8 cellular contexts compared by ENCODE assay signal in the genomic region with DNA sequence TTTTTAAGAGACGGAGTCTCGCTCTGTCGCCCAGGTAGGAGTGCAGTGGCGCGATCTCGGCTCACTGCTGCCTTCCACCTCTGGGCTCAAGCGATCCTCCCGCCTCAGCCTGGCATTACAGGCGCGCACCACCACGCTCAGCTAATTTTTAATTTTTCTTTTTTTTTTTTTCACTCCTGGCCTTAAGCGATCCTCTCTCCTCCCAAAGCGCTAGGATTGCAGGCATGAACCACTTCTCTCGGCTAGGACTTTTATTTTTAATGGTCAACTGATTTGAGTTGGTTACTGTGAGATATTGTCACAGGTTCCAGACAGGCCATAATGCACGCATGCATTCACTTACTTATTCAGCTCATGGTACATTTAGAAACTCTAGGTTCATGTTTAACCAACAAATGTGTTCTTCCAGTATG. TPM values are rescaled to one million over a fixed set of nuclear protein-coding genes. Genes with fewer than 3 reads are reported as not detected.
DNase-seq lines count a peak whose midpoint lies in the region; ATAC-seq, FAIRE-seq and TF ChIP-seq lines count a peak whose summit lies in the region.

No MANE protein-coding gene starts in this region.

- H3K9ac ChIP-seq in KMS-11: peak overlapping the region; percentile 98; the same call in 1 of the 2 replicates

- H3K4me2 ChIP-seq in KMS-11: peak overlapping the region; percentile 45

- H3K4me1 ChIP-seq in KMS-11 (ENCODE audit: low read depth, poor library complexity, severe bottlenecking) (peaks cover 16% of the 10 kb centered on the region), pancreas (peaks cover 0 to 5% (median 0%) of the 10 kb centered on the region in 3 donors)

- H3K27me3 Mint-ChIP-seq in effector memory CD8-positive, alpha-beta T cell: no peaks in the 10 kb centered on the region

- peak; percentile 25 for ATAC-seq in GM19372 (IDR thresholded peaks at IDR 0.05; ENCODE audit: low read depth, unreplicated experiment)
- ATAC-seq in effector memory CD8-positive, alpha-beta T cell (replicated peaks): no peak
- peak in 3 of 4 donors; percentile 19 to 38 (median 36) for ATAC-seq in pancreas

- H3K27ac ChIP-seq in KMS-11 (peak overlapping the region; percentile 97), pancreas (peak overlapping the region; percentile 85 to 95 (median 91))

- no peak for FAIRE-seq in pancreas (lab: Jason Lieb, UNC)

- no peaks in the 10 kb centered on the region for H3K9me3 ChIP-seq in pancreas

- TF ChIP-seq CTCF in KMS-11 (conservative IDR thresholded peaks at IDR 0.05; ENCODE audit: low read depth, low read length): no peak
- no peak for TF ChIP-seq CTCF in pancreas (IDR thresholded peaks at IDR 0.05)

- H4K20me1 ChIP-seq in KMS-11 (ENCODE audit: insufficient read depth): no peaks in the 10 kb centered on the region

- WGBS in pancreas, 2 donors: 7 to 10% methylated on average over 15 of the region's 15 CpGs

- peak overlapping the region; percentile 78 for H2AFZ ChIP-seq in KMS-11 (ENCODE audit: low read depth)

- H3K27ac Mint-ChIP-seq in effector memory CD8-positive, alpha-beta T cell: peak overlapping the region; percentile 96 to 97

- no peak overlapping the region for H3K4me3 ChIP-seq in KMS-11 (IDR thresholded peaks at IDR 0.05; ENCODE audit: insufficient read depth, low read depth, low read length)
- peak overlapping the region; percentile 55 to 82 (median 73) for H3K4me3 ChIP-seq in pancreas

- H3K9me3 Mint-ChIP-seq in effector memory CD8-positive, alpha-beta T cell: no peaks in the 10 kb centered on the region

- H3K79me2 ChIP-seq in KMS-11 (ENCODE audit: insufficient read depth, low read depth): peaks cover 25% of the 10 kb centered on the region

- H3K27me3 ChIP-seq in KMS-11 (ENCODE audit: insufficient read depth, low read depth) (no peaks in the 10 kb centered on the region), pancreas (no peaks in the 10 kb centered on the region)

- DNase-seq in effector memory CD8-positive, alpha-beta T cell: no peak
- no peak for DNase-seq in pancreas
- no peak for DNase-seq in stimulated activated CD4-positive, alpha-beta T cell treated with anti-CD3 and anti-CD28 coated beads, Interleukin-4, amount 100 ng/mL, for 4 hours
- no peak for DNase-seq in NCI-H2081 (lab: John Stamatoyannopoulos, UW)
- DNase-seq in HUDEP-2 (lab: John Stamatoyannopoulos, UW; ENCODE audit: unreplicated experiment in 76 of 76): no peak
- DNase-seq in iPS-NIHi7 (ENCODE audit: extremely low spot score): no peak

- intact Hi-C loops in pancreas (cut with DNase I): no loop called here

- H3K4me1 Mint-ChIP-seq in effector memory CD8-positive, alpha-beta T cell (ENCODE audit: low read depth in 2 of 2): peaks cover 13 to 26% of the 10 kb centered on the region in 2 donors

- H3K36me3 ChIP-seq in KMS-11 (ENCODE audit: insufficient read depth): 0 out of 2 replicates have a peak, but pooled peaks cover 5% of the 10 kb centered on the region
- H3K36me3 ChIP-seq in pancreas: no peaks in the 10 kb centered on the region

- peak overlapping the region; percentile 93 to 99 for H3K4me3 Mint-ChIP-seq in effector memory CD8-positive, alpha-beta T cell

- H3K36me3 Mint-ChIP-seq in effector memory CD8-positive, alpha-beta T cell (ENCODE audit: insufficient read depth): peaks cover 23% of the 10 kb centered on the region

RNA-seq across cellular contexts. Expression of gene PIGW, which starts 0.9 kb away (rescaled TPM):
- total RNA-seq in pancreas: 1 to 10 TPM; 1.1 to 3.7 (median 2.9) TPM
- 1 to 10 TPM; 2.4 to 3.9 TPM for polyA plus RNA-seq in pancreas

RNA-seq across cellular contexts. Expression of gene MYO19, which starts 1.0 kb away (rescaled TPM):
- total RNA-seq in pancreas: 10 to 100 TPM; 16.4 to 31.9 (median 25.9) TPM
- polyA plus RNA-seq in pancreas: 10 to 100 TPM; 31.1 to 46.4 TPM

RNA-seq across cellular contexts. Expression of gene GGNBP2, which starts 9.0 kb away (rescaled TPM):
- total RNA-seq in pancreas: 10 to 100 TPM; 27.3 to 41.5 (median 36.7) TPM
- 10 to 100 TPM; 28.4 to 41.8 TPM for polyA plus RNA-seq in pancreas

RNA-seq across cellular contexts. Expression of gene ZNHIT3, which starts 49.2 kb away (rescaled TPM):
- total RNA-seq in pancreas: 10 to 100 TPM; 13.6 to 19.2 (median 15.4) TPM
- polyA plus RNA-seq in pancreas: 10 to 100 TPM; 20.4 to 31.8 TPM

RNA-seq across cellular contexts. Expression of gene DHRS11, which starts 56.0 kb away (rescaled TPM):
- 1 to 10 TPM; 6.5 to 9.1 (median 7.6) TPM for total RNA-seq in pancreas
- polyA plus RNA-seq in pancreas: 10 to 100 TPM; 14.7 to 15.4 TPM
